In genomic region chr4:5979981-5980380, GRCh38 we compare ENCODE assay signal across 11 cellular contexts. TPM values are rescaled to one million over a fixed set of nuclear protein-coding genes. Genes with fewer than 3 reads are reported as not detected.
DNase-seq lines count a peak whose midpoint lies in the region; ATAC-seq and TF ChIP-seq lines count a peak whose summit lies in the region.
"Had no signal": no experiment of that assay in that cellular context is flagged by ENCODE, and none has a peak within 500 bp of the region (broad histone marks: within the 10 kb centered on the region; RNA-seq: fewer than 3 reads in every experiment).

No MANE protein-coding gene starts in this region.

- no peak overlapping the region for H3K4me3 Mint-ChIP-seq in activated CD4-positive, alpha-beta T cell treated with anti-CD3 and anti-CD28 coated beads, Interleukin-2, amount 10 ng/mL, durations not matched to agents 7 days and 5 days

- POLR2A ChIA-PET in activated CD4-positive, alpha-beta T cell treated with anti-CD3 and anti-CD28 coated beads, Interleukin-2, amount 10 ng/mL, durations not matched to agents 7 days and 5 days (lab: Charles Lee), result no interaction called here

- H3K4me1 Mint-ChIP-seq in activated CD4-positive, alpha-beta T cell treated with anti-CD3 and anti-CD28 coated beads, Interleukin-2, amount 10 ng/mL, durations not matched to agents 7 days and 5 days, result no peaks in the 10 kb centered on the region

- H3K27ac ChIP-seq in brain microvascular endothelial cell, result no peak overlapping the region

- no peaks in the 10 kb centered on the region for H3K36me3 Mint-ChIP-seq in activated CD4-positive, alpha-beta T cell treated with anti-CD3 and anti-CD28 coated beads, Interleukin-2, amount 10 ng/mL, durations not matched to agents 7 days and 5 days (ENCODE audit: low read depth)

- H3K9me3 Mint-ChIP-seq in activated CD4-positive, alpha-beta T cell treated with anti-CD3 and anti-CD28 coated beads, Interleukin-2, amount 10 ng/mL, durations not matched to agents 7 days and 5 days, result peaks cover 10% of the 10 kb centered on the region

- TF ChIP-seq CTCF in brain microvascular endothelial cell (IDR thresholded peaks at IDR 0.05; ENCODE audit: low read depth, low read length, missing control alignments), result peak; percentile 48

- DNase-seq in NCI-H82 (lab: John Stamatoyannopoulos, UW) (peak; percentile 81), NCI-H82 treated with DMSO at 0.1 percent for 48 hours (lab: John Stamatoyannopoulos, UW; ENCODE audit: unreplicated experiment) (no peak), M059J (ENCODE audit: low read depth) (peak; percentile 37), brain microvascular endothelial cell (no peak), retina (peak; percentile 56), SW 1271 (lab: John Stamatoyannopoulos, UW) (no peak)
- DNase-seq in activated CD4-positive, alpha-beta T cell treated with anti-CD3 and anti-CD28 coated beads, Interleukin-2, amount 10 ng/mL, durations not matched to agents 7 days and 5 days, result no peak
- DNase-seq: right cardiac atrium, T1000 had no signal

- H3K27me3 Mint-ChIP-seq in activated CD4-positive, alpha-beta T cell treated with anti-CD3 and anti-CD28 coated beads, Interleukin-2, amount 10 ng/mL, durations not matched to agents 7 days and 5 days, result peaks cover 29% of the 10 kb centered on the region

- H3K27me3 ChIP-seq in brain microvascular endothelial cell (replicated peaks), result no peaks in the 10 kb centered on the region

- H3K4me3 ChIP-seq in brain microvascular endothelial cell (ENCODE audit: low read depth, low read length), result no peak overlapping the region

- ATAC-seq in HG02938 (IDR thresholded peaks at IDR 0.05; ENCODE audit: unreplicated experiment), result no peak

- H3K36me3 ChIP-seq in brain microvascular endothelial cell (replicated peaks), result no peaks in the 10 kb centered on the region

- H3K27ac Mint-ChIP-seq in activated CD4-positive, alpha-beta T cell treated with anti-CD3 and anti-CD28 coated beads, Interleukin-2, amount 10 ng/mL, durations not matched to agents 7 days and 5 days, result no peak overlapping the region

- CTCF ChIA-PET in activated CD4-positive, alpha-beta T cell treated with anti-CD3 and anti-CD28 coated beads, Interleukin-2, amount 10 ng/mL, durations not matched to agents 7 days and 5 days (lab: Charles Lee), result no interaction called here

- in situ Hi-C loops in brain microvascular endothelial cell (cut with HindIII; ENCODE audit: low pct_ligation_motif_present, low sequenced_read_pairs), result no loop called here

RNA-seq across cellular contexts. Expression of gene C4orf50, which starts 38.2 kb away (rescaled TPM):
- total RNA-seq in M059J (2014; rRNA removed; shearing (Covaris generic)), result not detected in 2 replicates
- under 1 TPM; 0.21 to 0.27 TPM for total RNA-seq in activated CD4-positive, alpha-beta T cell treated with anti-CD3 and anti-CD28 coated beads, Interleukin-2, amount 10 ng/mL, durations not matched to agents 7 days and 5 days
- total RNA-seq: Caco-2 had no signal

Comparison
In these comparisons a context has a peak if more than half of its experiments do, and no peak if none do; other contexts are left out.
1. DNase-seq: peak in NCI-H82 (single experiment), M059J (single experiment) and retina (single experiment); none in NCI-H82 treated with DMSO at 0.1 percent for 48 hours (single experiment), brain microvascular endothelial cell (single experiment), SW 1271 (0 of 2) and activated CD4-positive, alpha-beta T cell treated with anti-CD3 and anti-CD28 coated beads, Interleukin-2, amount 10 ng/mL, durations not matched to agents 7 days and 5 days (single experiment).